ENCODE assay signal across 26 cellular contexts in the genomic region with DNA sequence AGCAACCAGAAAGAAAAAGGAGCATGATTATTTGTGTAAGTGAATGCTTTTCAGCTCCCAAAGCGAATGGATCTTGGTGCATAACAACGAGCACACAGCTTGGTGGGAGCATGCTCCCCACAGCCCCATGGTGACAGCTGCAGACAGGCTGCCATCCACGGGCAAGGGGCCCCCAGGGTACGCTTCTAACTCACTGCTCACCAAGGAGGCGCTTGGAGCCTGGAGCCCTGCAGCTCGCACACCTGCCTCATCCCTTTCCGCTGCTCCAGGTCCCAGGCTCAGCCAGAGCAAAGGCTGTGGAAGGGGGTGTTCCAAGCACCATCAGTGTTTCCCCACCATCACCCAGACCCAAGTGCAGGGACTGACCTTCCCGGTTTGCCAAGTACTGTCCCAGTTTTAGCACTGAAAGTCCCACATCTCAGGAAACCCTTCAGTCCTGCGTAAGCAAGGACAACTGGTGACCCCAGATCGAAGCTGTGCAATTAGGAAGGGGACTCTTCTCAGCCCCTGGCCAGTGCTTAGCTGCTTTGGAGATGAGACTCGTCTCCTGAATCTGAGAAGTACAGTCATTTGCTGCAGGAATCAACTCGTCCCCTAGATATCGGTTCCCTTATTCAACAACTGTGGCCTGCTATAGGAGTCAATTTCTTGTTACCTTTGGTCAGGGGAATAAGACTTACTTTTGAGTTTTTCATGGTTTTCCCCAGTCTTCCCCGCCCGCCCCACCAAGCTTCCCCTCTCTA. TPM values are rescaled to one million over a fixed set of nuclear protein-coding genes. Genes with fewer than 3 reads are reported as not detected.
DNase-seq lines count a peak whose midpoint lies in the region; ATAC-seq and TF ChIP-seq lines count a peak whose summit lies in the region.
"Had no signal": no experiment of that assay in that cellular context is flagged by ENCODE, and none has a peak within 500 bp of the region (broad histone marks: within the 10 kb centered on the region; RNA-seq: fewer than 3 reads in every experiment).

No MANE protein-coding gene starts in this region.

- ATAC-seq in stimulated activated naive B cell treated with anti-CD40 and anti-IgM and Interleukin-4, amounts not matched to agents 10 μg/mL and 1 μg/mL and 100 μg/mL, for 72 hours (replicated peaks) = peak in 1 of 2 donors; percentile 21
- no peak for ATAC-seq in HG03097 (IDR thresholded peaks at IDR 0.05; ENCODE audit: low FRiP score, unreplicated experiment)
- ATAC-seq: activated CD8-positive, alpha-beta memory T cell treated with anti-CD3 and anti-CD28 coated beads, Interleukin-2, amount 10 ng/mL, durations not matched to agents 7 days and 5 days; foreskin keratinocyte; sciatic nerve had no signal

- H3K9me3 ChIP-seq in SJCRH30 (replicated peaks) = no peaks in the 10 kb centered on the region
- H3K9me3 ChIP-seq: SK-N-SH had no signal

- TF ChIP-seq CTCF in glutamatergic neuron (IDR thresholded peaks at IDR 0.05; ENCODE audit: partially characterized antibody, unreplicated experiment) = no peak

- no peak overlapping the region for H3K4me3 ChIP-seq in SJCRH30
- H3K4me3 ChIP-seq: coronary artery, esophagus muscularis mucosa had no signal

- H3K27me3 ChIP-seq in SJCRH30 = no peaks in the 10 kb centered on the region
- H3K27me3 ChIP-seq: esophagus muscularis mucosa had no signal

- H3K4me1 Mint-ChIP-seq in activated CD4-positive, alpha-beta memory T cell treated with anti-CD3 and anti-CD28 coated beads, Interleukin-2, amount 10 ng/mL, durations not matched to agents 7 days and 5 days = no peaks in the 10 kb centered on the region
- H3K4me1 Mint-ChIP-seq in activated CD4-positive, alpha-beta memory T cell treated with anti-CD3 and anti-CD28 coated beads for 36 hours (ENCODE audit: low read depth) = no peaks in the 10 kb centered on the region
- peaks cover 8% of the 10 kb centered on the region for H3K4me1 Mint-ChIP-seq in glutamatergic neuron (ENCODE audit: low read depth, unreplicated experiment)
- peaks cover 36 to 37% of the 10 kb centered on the region in 2 donors for H3K4me1 Mint-ChIP-seq in stimulated activated naive B cell treated with anti-CD40 and anti-IgM and Interleukin-4, amounts not matched to agents 10 μg/mL and 1 μg/mL and 100 μg/mL, for 72 hours
- H3K4me1 Mint-ChIP-seq: activated CD8-positive, alpha-beta memory T cell treated with anti-CD3 and anti-CD28 coated beads, Interleukin-2, amount 10 ng/mL, durations not matched to agents 7 days and 5 days; activated naive CD4-positive, alpha-beta T cell treated with anti-CD3 and anti-CD28 coated beads, Interleukin-2, amount 50 U/mL, for 24 hours; endodermal cell had no signal

- intact Hi-C loops in activated CD4-positive, alpha-beta memory T cell treated with anti-CD3 and anti-CD28 coated beads for 36 hours (cut with micrococcal nuclease) = no loop called here

- peak overlapping the region; percentile 44 for H3K27ac Mint-ChIP-seq in activated CD4-positive, alpha-beta memory T cell treated with anti-CD3 and anti-CD28 coated beads, Interleukin-2, amount 10 ng/mL, durations not matched to agents 7 days and 5 days
- H3K27ac Mint-ChIP-seq in activated CD4-positive, alpha-beta memory T cell treated with anti-CD3 and anti-CD28 coated beads for 36 hours = no peak overlapping the region
- H3K27ac Mint-ChIP-seq in glutamatergic neuron (ENCODE audit: unreplicated experiment) = peak overlapping the region; percentile 29
- H3K27ac Mint-ChIP-seq in stimulated activated naive B cell treated with anti-CD40 and anti-IgM and Interleukin-4, amounts not matched to agents 10 μg/mL and 1 μg/mL and 100 μg/mL, for 72 hours = peak overlapping the region; percentile 90
- H3K27ac Mint-ChIP-seq: activated CD8-positive, alpha-beta memory T cell treated with anti-CD3 and anti-CD28 coated beads, Interleukin-2, amount 10 ng/mL, durations not matched to agents 7 days and 5 days; activated naive CD4-positive, alpha-beta T cell treated with anti-CD3 and anti-CD28 coated beads, Interleukin-2, amount 50 U/mL, for 24 hours; activated T-helper 2 cell treated with anti-CD3 and anti-CD28 coated beads, Interferon-gamma antibody, Interleukin-2, Interleukin-4, amounts not matched to agents 10 μg/mL and 5 μg/mL and 100 μg/mL, durations not matched to agents 14 hours and 24 hours and 36 hours; endodermal cell had no signal

- no peak overlapping the region for H3K27ac ChIP-seq in SJCRH30
- H3K27ac ChIP-seq: coronary artery, esophagus muscularis mucosa, foreskin keratinocyte had no signal

- POLR2A ChIA-PET in activated CD4-positive, alpha-beta memory T cell treated with anti-CD3 and anti-CD28 coated beads, Interleukin-2, amount 10 ng/mL, durations not matched to agents 7 days and 5 days (lab: Charles Lee) = interaction anchor here (1.0 kb wide), 1 partner anchor 47 kb away, joined by 3 read pairs; no protein-coding TSS in a partner anchor
- POLR2A ChIA-PET in activated CD4-positive, alpha-beta memory T cell treated with anti-CD3 and anti-CD28 coated beads for 36 hours (lab: Charles Lee) = no interaction called here

- H3K36me3 Mint-ChIP-seq in activated CD4-positive, alpha-beta memory T cell treated with anti-CD3 and anti-CD28 coated beads, Interleukin-2, amount 10 ng/mL, durations not matched to agents 7 days and 5 days (ENCODE audit: low read depth) = peaks cover 72% of the 10 kb centered on the region
- H3K36me3 Mint-ChIP-seq in activated CD4-positive, alpha-beta memory T cell treated with anti-CD3 and anti-CD28 coated beads for 36 hours = peaks cover 60% of the 10 kb centered on the region
- H3K36me3 Mint-ChIP-seq in glutamatergic neuron (ENCODE audit: unreplicated experiment) = peaks cover 11% of the 10 kb centered on the region
- peaks cover 55 to 70% of the 10 kb centered on the region in 2 donors for H3K36me3 Mint-ChIP-seq in stimulated activated naive B cell treated with anti-CD40 and anti-IgM and Interleukin-4, amounts not matched to agents 10 μg/mL and 1 μg/mL and 100 μg/mL, for 72 hours

- no peaks in the 10 kb centered on the region for H3K4me1 ChIP-seq in SJCRH30
- H3K4me1 ChIP-seq: esophagus muscularis mucosa, foreskin keratinocyte had no signal

- peaks cover 3% of the 10 kb centered on the region for H3K9me3 Mint-ChIP-seq in activated CD4-positive, alpha-beta memory T cell treated with anti-CD3 and anti-CD28 coated beads, Interleukin-2, amount 10 ng/mL, durations not matched to agents 7 days and 5 days
- no peaks in the 10 kb centered on the region for H3K9me3 Mint-ChIP-seq in activated CD4-positive, alpha-beta memory T cell treated with anti-CD3 and anti-CD28 coated beads for 36 hours
- H3K9me3 Mint-ChIP-seq in glutamatergic neuron (ENCODE audit: unreplicated experiment) = peaks cover 13% of the 10 kb centered on the region
- peaks cover 4% of the 10 kb centered on the region in 2 donors for H3K9me3 Mint-ChIP-seq in stimulated activated naive B cell treated with anti-CD40 and anti-IgM and Interleukin-4, amounts not matched to agents 10 μg/mL and 1 μg/mL and 100 μg/mL, for 72 hours
- H3K9me3 Mint-ChIP-seq: activated naive CD4-positive, alpha-beta T cell treated with anti-CD3 and anti-CD28 coated beads, Interleukin-2, amount 50 U/mL, for 24 hours had no signal

- H3K4me3 Mint-ChIP-seq in activated CD4-positive, alpha-beta memory T cell treated with anti-CD3 and anti-CD28 coated beads, Interleukin-2, amount 10 ng/mL, durations not matched to agents 7 days and 5 days = no peak overlapping the region
- no peak overlapping the region for H3K4me3 Mint-ChIP-seq in activated CD4-positive, alpha-beta memory T cell treated with anti-CD3 and anti-CD28 coated beads for 36 hours
- H3K4me3 Mint-ChIP-seq in glutamatergic neuron (ENCODE audit: unreplicated experiment) = peak overlapping the region; percentile 66
- peak overlapping the region; percentile 7 to 41 for H3K4me3 Mint-ChIP-seq in stimulated activated naive B cell treated with anti-CD40 and anti-IgM and Interleukin-4, amounts not matched to agents 10 μg/mL and 1 μg/mL and 100 μg/mL, for 72 hours
- H3K4me3 Mint-ChIP-seq: activated CD8-positive, alpha-beta memory T cell treated with anti-CD3 and anti-CD28 coated beads, Interleukin-2, amount 10 ng/mL, durations not matched to agents 7 days and 5 days; activated naive CD4-positive, alpha-beta T cell treated with anti-CD3 and anti-CD28 coated beads, Interleukin-2, amount 50 U/mL, for 24 hours; endodermal cell had no signal

- CTCF ChIA-PET in activated CD4-positive, alpha-beta memory T cell treated with anti-CD3 and anti-CD28 coated beads, Interleukin-2, amount 10 ng/mL, durations not matched to agents 7 days and 5 days (lab: Charles Lee) = interaction anchor here (0.8 to 1.4 kb wide), 4 partner anchors 28 to 52 kb away, joined by 3 read pairs; partner anchors contain the start of gene ATG16L1
- CTCF ChIA-PET in activated CD4-positive, alpha-beta memory T cell treated with anti-CD3 and anti-CD28 coated beads for 36 hours (lab: Charles Lee) = interaction anchor here (1.1 to 1.2 kb wide), 2 partner anchors 16 to 50 kb away, joined by 3 read pairs; partner anchors contain the start of gene ATG16L1

- no peak for DNase-seq in activated CD4-positive, alpha-beta memory T cell treated with anti-CD3 and anti-CD28 coated beads, Interleukin-2, amount 10 ng/mL, durations not matched to agents 7 days and 5 days
- no peak for DNase-seq in activated CD4-positive, alpha-beta memory T cell treated with anti-CD3 and anti-CD28 coated beads for 36 hours
- peak; percentile 34 to 55 for DNase-seq in SJCRH30
- DNase-seq in glutamatergic neuron = peak; percentile 53
- no peak for DNase-seq in stimulated activated naive B cell treated with anti-CD40 and anti-IgM and Interleukin-4, amounts not matched to agents 10 μg/mL and 1 μg/mL and 100 μg/mL, for 72 hours
- DNase-seq in 8988T = no peak
- DNase-seq in NCI-H82 (lab: John Stamatoyannopoulos, UW) = no peak
- DNase-seq: activated CD4-positive, alpha-beta T cell treated with anti-CD3 and anti-CD28 coated beads for 48 hours; activated CD8-positive, alpha-beta memory T cell treated with anti-CD3 and anti-CD28 coated beads, Interleukin-2, amount 10 ng/mL, durations not matched to agents 7 days and 5 days; anterior cingulate cortex; endodermal cell; foreskin keratinocyte; KBM-7; MM.1S; NCI-H1436; NCI-H2081 treated with DMSO at 0.1 percent for 48 hours; SK-N-SH; stimulated activated CD4-positive, alpha-beta T cell treated with anti-CD3 and anti-CD28 coated beads, Interleukin-12 subunit alpha, Interleukin-12 subunit beta, amount 100 ng/mL, for 4 hours; stimulated activated CD4-positive, alpha-beta T cell treated with anti-CD3 and anti-CD28 coated beads, Interleukin-4, amount 100 ng/mL, for 1 hour; T-helper 2 cell had no signal

- no peaks in the 10 kb centered on the region for H3K27me3 Mint-ChIP-seq in activated CD4-positive, alpha-beta memory T cell treated with anti-CD3 and anti-CD28 coated beads, Interleukin-2, amount 10 ng/mL, durations not matched to agents 7 days and 5 days
- H3K27me3 Mint-ChIP-seq in activated CD4-positive, alpha-beta memory T cell treated with anti-CD3 and anti-CD28 coated beads for 36 hours = no peaks in the 10 kb centered on the region
- peaks cover 8% of the 10 kb centered on the region for H3K27me3 Mint-ChIP-seq in glutamatergic neuron (ENCODE audit: unreplicated experiment)
- H3K27me3 Mint-ChIP-seq in stimulated activated naive B cell treated with anti-CD40 and anti-IgM and Interleukin-4, amounts not matched to agents 10 μg/mL and 1 μg/mL and 100 μg/mL, for 72 hours = no peaks in the 10 kb centered on the region
- H3K27me3 Mint-ChIP-seq: activated CD8-positive, alpha-beta memory T cell treated with anti-CD3 and anti-CD28 coated beads, Interleukin-2, amount 10 ng/mL, durations not matched to agents 7 days and 5 days; activated naive CD4-positive, alpha-beta T cell treated with anti-CD3 and anti-CD28 coated beads, Interleukin-2, amount 50 U/mL, for 24 hours had no signal

- no peaks in the 10 kb centered on the region for H3K36me3 ChIP-seq in SJCRH30

RNA-seq across cellular contexts. Expression of gene ATG16L1, which starts 50.0 kb away (rescaled TPM):
- 10 to 100 TPM; 55.9 to 58.9 TPM for total RNA-seq in activated CD4-positive, alpha-beta memory T cell treated with anti-CD3 and anti-CD28 coated beads, Interleukin-2, amount 10 ng/mL, durations not matched to agents 7 days and 5 days
- total RNA-seq in activated CD4-positive, alpha-beta memory T cell treated with anti-CD3 and anti-CD28 coated beads for 36 hours = 10 to 100 TPM; 27.0 to 30.5 TPM
- 26.6 and 28.9 TPM in 2 replicates for total RNA-seq in SJCRH30 (2014; rRNA removed; shearing (Covaris generic))
- 29.3 TPM for total RNA-seq in glutamatergic neuron (ENCODE audit: unreplicated experiment)

Comparison
In these comparisons a context has a peak if more than half of its experiments do, and no peak if none do; other contexts are left out.
1. DNase-seq: peak in SJCRH30 (2 of 2) and glutamatergic neuron (single experiment); none in activated CD4-positive, alpha-beta memory T cell treated with anti-CD3 and anti-CD28 coated beads, Interleukin-2, amount 10 ng/mL, durations not matched to agents 7 days and 5 days (single experiment), activated CD4-positive, alpha-beta memory T cell treated with anti-CD3 and anti-CD28 coated beads for 36 hours (single experiment), stimulated activated naive B cell treated with anti-CD40 and anti-IgM and Interleukin-4, amounts not matched to agents 10 μg/mL and 1 μg/mL and 100 μg/mL, for 72 hours (single experiment), 8988T (single experiment) and NCI-H82 (single experiment).
2. H3K4me3 Mint-ChIP-seq: peak in glutamatergic neuron (single experiment) and stimulated activated naive B cell treated with anti-CD40 and anti-IgM and Interleukin-4, amounts not matched to agents 10 μg/mL and 1 μg/mL and 100 μg/mL, for 72 hours (2 of 2); none in activated CD4-positive, alpha-beta memory T cell treated with anti-CD3 and anti-CD28 coated beads, Interleukin-2, amount 10 ng/mL, durations not matched to agents 7 days and 5 days (single experiment) and activated CD4-positive, alpha-beta memory T cell treated with anti-CD3 and anti-CD28 coated beads for 36 hours (single experiment).